In genomic region chr12:2902287-2902880, GRCh38 we compare ENCODE assay signal across 12 cellular contexts. TPM values are rescaled to one million over a fixed set of nuclear protein-coding genes. Genes with fewer than 3 reads are reported as not detected.
DNase-seq lines count a peak whose midpoint lies in the region; ATAC-seq, FAIRE-seq and TF ChIP-seq lines count a peak whose summit lies in the region.
"Had no signal": no experiment of that assay in that cellular context is flagged by ENCODE, and none has a peak within 500 bp of the region (broad histone marks: within the 10 kb centered on the region; RNA-seq: fewer than 3 reads in every experiment).

No MANE protein-coding gene starts in this region.

- no peaks in the 10 kb centered on the region for H3K36me3 ChIP-seq in K562 (ENCODE audit: control insufficient read depth, insufficient read depth, low read length)
- no peaks in the 10 kb centered on the region for H3K36me3 ChIP-seq in tibial nerve
- H3K36me3 ChIP-seq in spleen = no peaks in the 10 kb centered on the region
- H3K36me3 ChIP-seq: esophagus muscularis mucosa had no signal

- ATAC-seq in K562 = peak; percentile 70

- H3K4me1 ChIP-seq in K562 (replicated peaks in 1 of 2; ENCODE audit: control insufficient read depth in 2 of 2, insufficient read depth in 2 of 2, low read length in 2 of 2) (peaks cover 0 to 5% of the 10 kb centered on the region in 2 experiments; a peak in 2 of 5 replicates), tibial nerve (peaks cover 0 to 63% (median 5%) of the 10 kb centered on the region in 4 donors), spleen (no peaks in the 10 kb centered on the region)

- H3K4me3 ChIP-seq in K562 (no peak overlapping the region), tibial nerve (no peak overlapping the region), spleen (no peak overlapping the region)
- H3K4me3 ChIP-seq: esophagus muscularis mucosa had no signal

- no peak overlapping the region for H2AFZ ChIP-seq in K562 (ENCODE audit: low read depth, low read length)

- POLR2A ChIA-PET in K562 (lab: Yijun Ruan, JAX) = interaction anchor here (1.9 kb wide), 1 partner anchor 12 kb away, joined by 5 read pairs; the partner anchor contains the start of gene TULP3

- H3K27ac ChIP-seq in K562 (ENCODE audit: extremely low read depth, low read depth, low read length) (no peak overlapping the region), tibial nerve (peak overlapping the region; percentile 22 to 72 (median 44)), spleen (no peak overlapping the region)
- H3K27ac ChIP-seq: 22Rv1, esophagus muscularis mucosa had no signal

- WGBS in K562 (ENCODE audit: insufficient coverage, low coverage, missing lambda C conversion rate) = 8% methylated on average over 4 of the region's 4 CpGs
- 13 to 31% methylated on average over 4 of the region's 4 CpGs for WGBS in tibial nerve, 2 donors
- WGBS in spleen, 5 donors = 62 to 82% (median 75%) methylated on average over 4 of the region's 4 CpGs

- H3K9me3 ChIP-seq in K562 (replicated peaks; ENCODE audit: control insufficient read depth, insufficient read depth, low read depth, low read length) (no peaks in the 10 kb centered on the region), tibial nerve (no peaks in the 10 kb centered on the region), spleen (no peaks in the 10 kb centered on the region)
- H3K9me3 ChIP-seq: esophagus muscularis mucosa had no signal

- no peak for FAIRE-seq in K562 (lab: Jason Lieb, UNC)

- peak; percentile 61 for DNase-seq in DMS 273 (lab: John Stamatoyannopoulos, UW; ENCODE audit: unreplicated experiment)
- no peak for DNase-seq in DMS 273 treated with DMSO at 0.1 percent for 48 hours (lab: John Stamatoyannopoulos, UW)
- peak in 2 of 4 experiments; percentile 21 to 24 for DNase-seq in K562 (ENCODE audit: extremely low read depth in 1 of 4, low spot score in 3 of 4)
- DNase-seq in iris pigment epithelial cell (ENCODE audit: low read depth) = peak; percentile 39
- DNase-seq in tibial nerve (ENCODE audit: low spot score in 2 of 2) = peak in 1 of 2 donors; percentile 29
- no peak for DNase-seq in NCI-H82 treated with DMSO at 0.1 percent for 48 hours (lab: John Stamatoyannopoulos, UW; ENCODE audit: unreplicated experiment)
- DNase-seq in spleen = no peak
- no peak for DNase-seq in NAMALWA (ENCODE audit: low spot score)
- DNase-seq: NK-92 treated with Interleukin-12 subunit alpha and Interleukin-12 subunit beta, amount 100 ng/mL, for 24 hours had no signal

- H3K27me3 ChIP-seq in K562 (ENCODE audit: control insufficient read depth in 2 of 2, insufficient read depth in 2 of 2, low read length in 2 of 2) (no peaks in the 10 kb centered on the region), tibial nerve (no peaks in the 10 kb centered on the region), spleen (replicated peaks in 1 of 7) (no peaks in the 10 kb centered on the region)
- H3K27me3 ChIP-seq: esophagus muscularis mucosa had no signal

- in situ Hi-C loops in K562 (cut with MboI) = no loop called here

- no peaks in the 10 kb centered on the region for H3K9me1 ChIP-seq in K562 (ENCODE audit: control insufficient read depth, insufficient read depth, low read length)

- intact Hi-C loops in K562 (cut with micrococcal nuclease) = no loop called here
- intact Hi-C loops in spleen (cut with DNase I; ENCODE audit: low total_unique reads) = no loop called here

- H3K4me2 ChIP-seq in K562 (ENCODE audit: insufficient read depth, low read length) = no peak overlapping the region

- no peaks in the 10 kb centered on the region for H3K79me2 ChIP-seq in K562 (ENCODE audit: control insufficient read depth, insufficient read depth, low read length)

- no peaks in the 10 kb centered on the region for H4K20me1 ChIP-seq in K562 (replicated peaks; ENCODE audit: control insufficient read depth, insufficient read depth, low read length)

- TF ChIP-seq EP300 in K562 (IDR thresholded peaks at IDR 0.05; ENCODE audit: low read length) (no peak), tibial nerve (IDR thresholded peaks at IDR 0.05) (peak in 1 of 2 donors; percentile 55)

- no peak overlapping the region for H3K9ac ChIP-seq in K562 (ENCODE audit: insufficient read depth in 1 of 2, low read depth in 2 of 2, low read length in 2 of 2)

- no peak for TF ChIP-seq RAD21 in K562 (CRISPR knock-in tag; conservative IDR thresholded peaks at IDR 0.05 in 1 of 2, IDR thresholded peaks at IDR 0.05 in 1 of 2)

- BruUV-seq in K562 (replicated peaks; lab: Mats Ljungman, UMichigan) = no TSS peak

- CTCF ChIA-PET in K562 (lab: Yijun Ruan, JAX; ENCODE audit: low intra/inter-chr PET ratio) = no interaction called here

- TF ChIP-seq CTCF in K562 (IDR thresholded peaks at IDR 0.05 in 2 of 3, conservative IDR thresholded peaks at IDR 0.05 in 1 of 3; ENCODE audit: insufficient read depth in 2 of 3, low read depth in 1 of 3, low read length in 3 of 3) = no peak
- no peak for TF ChIP-seq CTCF in tibial nerve (IDR thresholded peaks at IDR 0.05)
- no peak for TF ChIP-seq CTCF in spleen (IDR thresholded peaks at IDR 0.05 in 8 of 11, conservative IDR thresholded peaks at IDR 0.05 in 3 of 11)

- no peak for TF ChIP-seq POLR2A in K562 (conservative IDR thresholded peaks at IDR 0.05)
- no peak for TF ChIP-seq POLR2A in tibial nerve (IDR thresholded peaks at IDR 0.05)
- no peak for TF ChIP-seq POLR2A in spleen (IDR thresholded peaks at IDR 0.05)

RNA-seq across cellular contexts. Expression of gene TULP3, which starts 11.7 kb away (rescaled TPM):
- total RNA-seq in K562 (2011; cell fraction: chromatin; rRNA removed; ENCODE audit: low replicate concordance) = 6.6 and 12.0 TPM in 2 replicates
- total RNA-seq in K562 (2011; cell fraction: nucleolus; rRNA removed) = 5.4 and 5.5 TPM in 2 replicates
- 6.8 and 7.4 TPM in 2 replicates for total RNA-seq in K562 (2011; cell fraction: nucleoplasm; rRNA removed)
- total RNA-seq in K562 (2014; rRNA removed) (6.0 and 6.9 TPM in 2 replicates), K562 (2014; rRNA removed; fragmentation: Illumina TruSeq; extraction: Trizol) (6.3 and 7.3 TPM in 2 replicates), K562 (2015; rRNA removed; fragmentation: Illumina TruSeq; extraction: Trizol) (6.9 and 7.1 TPM in 2 replicates), K562 (2021) (6.7 and 7.4 TPM in 2 replicates), tibial nerve (10 to 100 TPM; 34.3 to 41.6 (median 37.6) TPM), spleen (10 to 100 TPM in 6 of 7 donors, 1 to 10 TPM in 1; 9.6 to 15.7 (median 13.4) TPM)
- polyA plus RNA-seq in K562 (2011; rRNA removed) (10.9 and 13.5 TPM in 2 replicates), K562 (2014; fragmentation: Illumina TruSeq; extraction: Trizol) (9.8 and 13.3 TPM in 2 replicates), K562 (2014; fragmentation: Nextera tagmentation; extraction: Ambion mirVana) (1 to 10 TPM; 3.6 to 8.8 TPM), K562 (2014; rRNA removed) (6.7 and 7.3 TPM in 2 replicates), spleen (1 to 10 TPM; 3.5 to 6.8 (median 4.7) TPM)
- 10.5 and 11.6 TPM in 2 replicates for polyA plus RNA-seq in K562 (2011; cell fraction: cytosol; rRNA removed)
- polyA plus RNA-seq in K562 (2011; cell fraction: nucleus; rRNA removed) = 13.1 and 13.7 TPM in 2 replicates
- 7.4 and 8.0 TPM in 2 replicates for polyA plus RNA-seq in K562 (2012)
- polyA minus RNA-seq in K562 (2011; rRNA and poly(A)+ RNA removed) = 7.4 and 7.9 TPM in 2 replicates
- polyA minus RNA-seq in K562 (2011; cell fraction: cytosol; rRNA and poly(A)+ RNA removed) = 5.4 and 7.3 TPM in 2 replicates
- polyA minus RNA-seq in K562 (2011; cell fraction: nucleus; rRNA and poly(A)+ RNA removed) = 2.0 and 3.6 TPM in 2 replicates

RNA-seq across cellular contexts. Expression of gene RHNO1, which starts 25.4 kb away (rescaled TPM):
- 10.8 and 16.2 TPM in 2 replicates for total RNA-seq in K562 (2011; cell fraction: chromatin; rRNA removed; ENCODE audit: low replicate concordance)
- 9.8 and 11.3 TPM in 2 replicates for total RNA-seq in K562 (2011; cell fraction: nucleolus; rRNA removed)
- total RNA-seq in K562 (2011; cell fraction: nucleoplasm; rRNA removed) = 12.3 and 16.2 TPM in 2 replicates
- total RNA-seq in K562 (2014; rRNA removed) = 27.0 and 28.2 TPM in 2 replicates
- 28.8 and 33.4 TPM in 2 replicates for total RNA-seq in K562 (2014; rRNA removed; fragmentation: Illumina TruSeq; extraction: Trizol)
- total RNA-seq in K562 (2015; rRNA removed; fragmentation: Illumina TruSeq; extraction: Trizol) = 29.1 and 29.6 TPM in 2 replicates
- 21.8 and 25.2 TPM in 2 replicates for total RNA-seq in K562 (2021)
- polyA plus RNA-seq in K562 (2011; rRNA removed) = 53.9 and 62.7 TPM in 2 replicates
- polyA plus RNA-seq in K562 (2011; cell fraction: cytosol; rRNA removed) = 42.3 and 46.3 TPM in 2 replicates
- 12.5 and 14.1 TPM in 2 replicates for polyA plus RNA-seq in K562 (2011; cell fraction: nucleus; rRNA removed)
- 21.0 and 31.4 TPM in 2 replicates for polyA plus RNA-seq in K562 (2012)
- polyA plus RNA-seq in K562 (2014; fragmentation: Illumina TruSeq; extraction: Trizol) = 40.3 and 45.4 TPM in 2 replicates
- polyA plus RNA-seq in K562 (2014; fragmentation: Nextera tagmentation; extraction: Ambion mirVana) = 10 to 100 TPM; 20.8 to 30.7 TPM
- polyA plus RNA-seq in K562 (2014; rRNA removed) = 27.3 and 29.5 TPM in 2 replicates
- polyA minus RNA-seq in K562 (2011; rRNA and poly(A)+ RNA removed) = 19.8 and 25.2 TPM in 2 replicates
- 19.8 and 21.4 TPM in 2 replicates for polyA minus RNA-seq in K562 (2011; cell fraction: cytosol; rRNA and poly(A)+ RNA removed)
- polyA minus RNA-seq in K562 (2011; cell fraction: nucleus; rRNA and poly(A)+ RNA removed) = 3.6 and 6.2 TPM in 2 replicates
- total RNA-seq in tibial nerve = 10 to 100 TPM in 1 of 4 donors, 1 to 10 TPM in 3; 5.4 to 13.8 (median 7.4) TPM
- 10 to 100 TPM; 15.9 to 26.0 (median 22.9) TPM for total RNA-seq in spleen
- polyA plus RNA-seq in spleen = 10 to 100 TPM; 19.7 to 25.0 (median 23.6) TPM

RNA-seq across cellular contexts. Expression of gene FOXM1, which starts 25.4 kb away (rescaled TPM):
- 74.0 and 78.2 TPM in 2 replicates for total RNA-seq in K562 (2011; cell fraction: chromatin; rRNA removed; ENCODE audit: low replicate concordance)
- total RNA-seq in K562 (2011; cell fraction: nucleolus; rRNA removed) = 35.1 and 39.2 TPM in 2 replicates
- total RNA-seq in K562 (2011; cell fraction: nucleoplasm; rRNA removed) = 40.6 and 51.8 TPM in 2 replicates
- 16.8 and 21.5 TPM in 2 replicates for total RNA-seq in K562 (2014; rRNA removed)
- 15.7 and 17.2 TPM in 2 replicates for total RNA-seq in K562 (2014; rRNA removed; fragmentation: Illumina TruSeq; extraction: Trizol)
- 18.1 and 18.6 TPM in 2 replicates for total RNA-seq in K562 (2015; rRNA removed; fragmentation: Illumina TruSeq; extraction: Trizol)
- total RNA-seq in K562 (2021) = 34.2 and 42.8 TPM in 2 replicates
- 10.5 and 14.1 TPM in 2 replicates for polyA plus RNA-seq in K562 (2011; rRNA removed)
- 14.0 and 14.7 TPM in 2 replicates for polyA plus RNA-seq in K562 (2011; cell fraction: cytosol; rRNA removed)
- 25.1 and 36.9 TPM in 2 replicates for polyA plus RNA-seq in K562 (2011; cell fraction: nucleus; rRNA removed)
- polyA plus RNA-seq in K562 (2012) = 29.6 and 36.5 TPM in 2 replicates
- 41.7 and 46.9 TPM in 2 replicates for polyA plus RNA-seq in K562 (2014; fragmentation: Illumina TruSeq; extraction: Trizol)
- polyA plus RNA-seq in K562 (2014; fragmentation: Nextera tagmentation; extraction: Ambion mirVana) = 1 to 10 TPM; 8.9 to 9.5 TPM
- 18.5 and 18.7 TPM in 2 replicates for polyA plus RNA-seq in K562 (2014; rRNA removed)
- 16.2 and 20.7 TPM in 2 replicates for polyA minus RNA-seq in K562 (2011; rRNA and poly(A)+ RNA removed)
- 20.0 and 22.3 TPM in 2 replicates for polyA minus RNA-seq in K562 (2011; cell fraction: cytosol; rRNA and poly(A)+ RNA removed)
- 12.3 and 17.5 TPM in 2 replicates for polyA minus RNA-seq in K562 (2011; cell fraction: nucleus; rRNA and poly(A)+ RNA removed)
- 1 to 10 TPM in 2 of 4 donors, under 1 TPM in 2; 0.21 to 1.2 (median 0.84) TPM for total RNA-seq in tibial nerve
- 10 to 100 TPM in 1 of 7 donors, 1 to 10 TPM in 6; 1.8 to 10.2 (median 7.2) TPM for total RNA-seq in spleen
- 1 to 10 TPM; 2.1 to 4.1 (median 3.7) TPM for polyA plus RNA-seq in spleen

RNA-seq across cellular contexts. Expression of gene TEX52, which starts 45.5 kb away (rescaled TPM):
- total RNA-seq in K562 (2011; cell fraction: chromatin; rRNA removed; ENCODE audit: low replicate concordance) = not detected in 2 replicates
- not detected in 2 replicates for total RNA-seq in K562 (2011; cell fraction: nucleolus; rRNA removed)
- total RNA-seq in K562 (2011; cell fraction: nucleoplasm; rRNA removed) = not detected in 2 replicates
- total RNA-seq in K562 (2014; rRNA removed) (not detected in 2 replicates), K562 (2014; rRNA removed; fragmentation: Illumina TruSeq; extraction: Trizol) (not detected in 2 replicates), K562 (2015; rRNA removed; fragmentation: Illumina TruSeq; extraction: Trizol) (not detected in 2 replicates), K562 (2021) (not detected in 2 replicates), tibial nerve (not detected), spleen (not detected)
- polyA plus RNA-seq in K562 (2011; rRNA removed) (not detected in 2 replicates), K562 (2014; fragmentation: Illumina TruSeq; extraction: Trizol) (not detected in 2 replicates), K562 (2014; fragmentation: Nextera tagmentation; extraction: Ambion mirVana) (not detected), K562 (2014; rRNA removed) (not detected in 2 replicates), spleen (not detected)
- not detected in 2 replicates for polyA plus RNA-seq in K562 (2011; cell fraction: cytosol; rRNA removed)
- polyA plus RNA-seq in K562 (2011; cell fraction: nucleus; rRNA removed) = not detected in 2 replicates
- polyA plus RNA-seq in K562 (2012) = 0.08 and 0.30 TPM in 2 replicates
- not detected in 2 replicates for polyA minus RNA-seq in K562 (2011; rRNA and poly(A)+ RNA removed)
- polyA minus RNA-seq in K562 (2011; cell fraction: cytosol; rRNA and poly(A)+ RNA removed) = not detected in 2 replicates
- polyA minus RNA-seq in K562 (2011; cell fraction: nucleus; rRNA and poly(A)+ RNA removed) = not detected in 2 replicates
- total RNA-seq: esophagus muscularis mucosa, subcutaneous adipose tissue had no signal

RNA-seq across cellular contexts. Expression of gene TEAD4, which starts 56.8 kb away (rescaled TPM):
- 7.9 and 24.9 TPM in 2 replicates for total RNA-seq in K562 (2011; cell fraction: chromatin; rRNA removed; ENCODE audit: low replicate concordance)
- 18.8 and 20.4 TPM in 2 replicates for total RNA-seq in K562 (2011; cell fraction: nucleolus; rRNA removed)
- total RNA-seq in K562 (2011; cell fraction: nucleoplasm; rRNA removed) = 15.1 and 16.4 TPM in 2 replicates
- total RNA-seq in K562 (2014; rRNA removed) (23.9 and 27.2 TPM in 2 replicates), K562 (2014; rRNA removed; fragmentation: Illumina TruSeq; extraction: Trizol) (13.4 and 15.7 TPM in 2 replicates), K562 (2015; rRNA removed; fragmentation: Illumina TruSeq; extraction: Trizol) (15.1 and 16.1 TPM in 2 replicates), K562 (2021) (38.6 and 40.0 TPM in 2 replicates), tibial nerve (10 to 100 TPM; 17.2 to 34.2 (median 23.5) TPM), spleen (10 to 100 TPM; 14.2 to 24.2 (median 20.4) TPM)
- polyA plus RNA-seq in K562 (2011; rRNA removed) (17.0 and 21.3 TPM in 2 replicates), K562 (2014; fragmentation: Illumina TruSeq; extraction: Trizol) (23.7 and 30.8 TPM in 2 replicates), K562 (2014; fragmentation: Nextera tagmentation; extraction: Ambion mirVana) (1 to 10 TPM in 1 of 2 experiments, under 1 TPM in 1; 0.82 to 1.3 TPM), K562 (2014; rRNA removed) (29.6 and 31.8 TPM in 2 replicates), spleen (10 to 100 TPM in 1 of 3 donors, 1 to 10 TPM in 2; 5.1 to 11.7 (median 5.3) TPM)
- 22.3 and 41.2 TPM in 2 replicates for polyA plus RNA-seq in K562 (2011; cell fraction: cytosol; rRNA removed)
- 13.3 and 19.3 TPM in 2 replicates for polyA plus RNA-seq in K562 (2011; cell fraction: nucleus; rRNA removed)
- 18.1 and 27.4 TPM in 2 replicates for polyA plus RNA-seq in K562 (2012)
- 14.5 and 17.3 TPM in 2 replicates for polyA minus RNA-seq in K562 (2011; rRNA and poly(A)+ RNA removed)
- 20.2 and 25.8 TPM in 2 replicates for polyA minus RNA-seq in K562 (2011; cell fraction: cytosol; rRNA and poly(A)+ RNA removed)
- polyA minus RNA-seq in K562 (2011; cell fraction: nucleus; rRNA and poly(A)+ RNA removed) = 7.4 and 7.9 TPM in 2 replicates

Comparison
In these comparisons a context has a peak if more than half of its experiments do, and no peak if none do; other contexts are left out.
1. DNase-seq: peak in DMS 273 (single experiment) and iris pigment epithelial cell (single experiment); none in DMS 273 treated with DMSO at 0.1 percent for 48 hours (single experiment), NCI-H82 treated with DMSO at 0.1 percent for 48 hours (single experiment), spleen (single experiment) and NAMALWA (single experiment).
2. H3K27ac ChIP-seq: peak in tibial nerve (4 of 4); none in K562 (single experiment) and spleen (0 of 8).